In genomic region chr1:181140398-181140797, GRCh38 we compare ENCODE assay signal across 13 cellular contexts. TPM values are rescaled to one million over a fixed set of nuclear protein-coding genes. Genes with fewer than 3 reads are reported as not detected.
DNase-seq lines count a peak whose midpoint lies in the region; ATAC-seq, FAIRE-seq and TF ChIP-seq lines count a peak whose summit lies in the region.
"Had no signal": no experiment of that assay in that cellular context is flagged by ENCODE, and none has a peak within 500 bp of the region (broad histone marks: within the 10 kb centered on the region; RNA-seq: fewer than 3 reads in every experiment).

No MANE protein-coding gene starts in this region.

- H3K4me3 ChIP-seq in SJSA1 (no peak overlapping the region), pancreas (no peak overlapping the region)

- intact Hi-C loops in pancreas (cut with DNase I), result loop anchor here in 1 of 3 donors (5.0 to 10.0 kb wide), 3 partner anchors 53 to 626 kb away; partner anchors contain the start of gene IER5

- no peak for FAIRE-seq in pancreas (lab: Jason Lieb, UNC)
- FAIRE-seq in D721Med (lab: Jason Lieb, UNC), result no peak
- FAIRE-seq: urothelium cell line had no signal

- H3K4me3 Mint-ChIP-seq in activated naive CD4-positive, alpha-beta T cell treated with anti-CD3 and anti-CD28 coated beads, Interleukin-2, amount 10 ng/mL, durations not matched to agents 7 days and 5 days, result no peak overlapping the region
- no peak overlapping the region for H3K4me3 Mint-ChIP-seq in chondrocyte (ENCODE audit: unreplicated experiment)
- H3K4me3 Mint-ChIP-seq: mesothelial cell of epicardium had no signal

- 0 out of 2 replicates have a peak overlapping the region, but pooled peaks have one; percentile 14 for H3K27ac ChIP-seq in SJSA1
- H3K27ac ChIP-seq in pancreas, result no peak overlapping the region
- H3K27ac ChIP-seq: brain microvascular endothelial cell, HL-60 had no signal

- H3K36me3 Mint-ChIP-seq in activated naive CD4-positive, alpha-beta T cell treated with anti-CD3 and anti-CD28 coated beads, Interleukin-2, amount 10 ng/mL, durations not matched to agents 7 days and 5 days, result no peaks in the 10 kb centered on the region
- no peaks in the 10 kb centered on the region for H3K36me3 Mint-ChIP-seq in chondrocyte (ENCODE audit: low read depth)
- H3K36me3 Mint-ChIP-seq: mesothelial cell of epicardium had no signal

- H3K4me1 ChIP-seq in SJSA1 (replicated peaks) (peaks cover 49% of the 10 kb centered on the region), pancreas (peaks cover 0 to 13% (median under 1%) of the 10 kb centered on the region in 3 donors)

- H3K4me1 Mint-ChIP-seq in activated naive CD4-positive, alpha-beta T cell treated with anti-CD3 and anti-CD28 coated beads, Interleukin-2, amount 10 ng/mL, durations not matched to agents 7 days and 5 days, result peaks cover 73% of the 10 kb centered on the region
- H3K4me1 Mint-ChIP-seq in chondrocyte (ENCODE audit: low read depth), result peaks cover 47% of the 10 kb centered on the region

- ATAC-seq in stimulated activated naive CD8-positive, alpha-beta T cell treated with anti-CD3 and anti-CD28 coated beads, Interleukin-15, Interleukin-2, amounts not matched to agents 100 U/mL and 50 U/mL, for 24 hours, result peak; percentile 44
- no peak for ATAC-seq in pancreas

- H3K27ac Mint-ChIP-seq in activated naive CD4-positive, alpha-beta T cell treated with anti-CD3 and anti-CD28 coated beads, Interleukin-2, amount 10 ng/mL, durations not matched to agents 7 days and 5 days, result no peak overlapping the region
- H3K27ac Mint-ChIP-seq in chondrocyte (ENCODE audit: unreplicated experiment), result peak overlapping the region; percentile 29
- H3K27ac Mint-ChIP-seq: mesothelial cell of epicardium had no signal

- 73 to 75% methylated on average over 4 of the region's 4 CpGs for WGBS in pancreas, 2 donors

- DNase-seq in activated naive CD4-positive, alpha-beta T cell treated with Interleukin-2 at 50 U/mL for 16 hours, result peak; percentile 20
- DNase-seq in activated naive CD4-positive, alpha-beta T cell treated with anti-CD3 and anti-CD28 coated beads, Interleukin-2, amount 10 ng/mL, durations not matched to agents 7 days and 5 days, result no peak
- DNase-seq in SJSA1 (ENCODE audit: low read depth in 1 of 2, low spot score in 2 of 2) (no peak), chondrocyte (ENCODE audit: low spot score) (no peak), pancreas (no peak), NCI-H2029 (lab: John Stamatoyannopoulos, UW) (no peak), D721Med (ENCODE audit: insufficient read length, low spot score) (no peak)
- DNase-seq in stimulated activated naive CD8-positive, alpha-beta T cell treated with anti-CD3 and anti-CD28 coated beads, Interleukin-15, Interleukin-2, amounts not matched to agents 100 U/mL and 50 U/mL, for 24 hours, result peak; percentile 36
- DNase-seq: NCI-H1048 had no signal

- CTCF ChIA-PET in activated naive CD4-positive, alpha-beta T cell treated with anti-CD3 and anti-CD28 coated beads, Interleukin-2, amount 10 ng/mL, durations not matched to agents 7 days and 5 days (lab: Charles Lee), result interaction anchor here (0.7 to 7.8 kb wide), 16 partner anchors 12 to 640 kb away, joined by 3 to 169 read pairs (median 25); partner anchors contain the start of genes IER5 and MR1

- TF ChIP-seq CTCF in chondrocyte (IDR thresholded peaks at IDR 0.05) (no peak), pancreas (IDR thresholded peaks at IDR 0.05) (no peak), D721Med (IDR thresholded peaks at IDR 0.05; ENCODE audit: insufficient read depth, missing control alignments) (no peak)

- peaks cover 22% of the 10 kb centered on the region for H3K27me3 Mint-ChIP-seq in activated naive CD4-positive, alpha-beta T cell treated with anti-CD3 and anti-CD28 coated beads, Interleukin-2, amount 10 ng/mL, durations not matched to agents 7 days and 5 days
- H3K27me3 Mint-ChIP-seq in chondrocyte (ENCODE audit: low read depth), result peaks cover 3% of the 10 kb centered on the region

- H3K36me3 ChIP-seq in SJSA1, result no peaks in the 10 kb centered on the region
- H3K36me3 ChIP-seq in pancreas, result no peaks in the 10 kb centered on the region
- H3K36me3 ChIP-seq: brain microvascular endothelial cell had no signal

- H3K9me3 ChIP-seq in SJSA1 (replicated peaks), result no peaks in the 10 kb centered on the region
- H3K9me3 ChIP-seq in pancreas, result no peaks in the 10 kb centered on the region

- H3K27me3 ChIP-seq in SJSA1 (replicated peaks) (no peaks in the 10 kb centered on the region), pancreas (no peaks in the 10 kb centered on the region)
- H3K27me3 ChIP-seq: brain microvascular endothelial cell had no signal

- no peaks in the 10 kb centered on the region for H3K9me3 Mint-ChIP-seq in activated naive CD4-positive, alpha-beta T cell treated with anti-CD3 and anti-CD28 coated beads, Interleukin-2, amount 10 ng/mL, durations not matched to agents 7 days and 5 days
- no peaks in the 10 kb centered on the region for H3K9me3 Mint-ChIP-seq in chondrocyte (ENCODE audit: low read depth)
- H3K9me3 Mint-ChIP-seq: mesothelial cell of epicardium had no signal

RNA-seq across cellular contexts. Expression of gene IER5, which starts 51.9 kb away (rescaled TPM):
- total RNA-seq in SJSA1 (2014; rRNA removed; shearing (Covaris generic)), result 67.6 and 76.5 TPM in 2 replicates
- total RNA-seq in chondrocyte (15.6 to 23.6 TPM (median 16.6 TPM) in 3 replicates), pancreas (1 to 10 TPM; 2.6 to 6.8 (median 3.5) TPM)
- 1 to 10 TPM; 2.3 to 2.8 TPM for polyA plus RNA-seq in pancreas

Comparison
In these comparisons a context has a peak if more than half of its experiments do, and no peak if none do; other contexts are left out.
1. DNase-seq: peak in activated naive CD4-positive, alpha-beta T cell treated with Interleukin-2 at 50 U/mL for 16 hours (single experiment) and stimulated activated naive CD8-positive, alpha-beta T cell treated with anti-CD3 and anti-CD28 coated beads, Interleukin-15, Interleukin-2, amounts not matched to agents 100 U/mL and 50 U/mL, for 24 hours (single experiment); none in activated naive CD4-positive, alpha-beta T cell treated with anti-CD3 and anti-CD28 coated beads, Interleukin-2, amount 10 ng/mL, durations not matched to agents 7 days and 5 days (single experiment), SJSA1 (0 of 2), chondrocyte (single experiment), pancreas (0 of 6), NCI-H2029 (single experiment) and D721Med (single experiment).